9 cellular contexts compared by ENCODE assay signal in genomic region chr2:207734264-207734635, GRCh38. TPM values are rescaled to one million over a fixed set of nuclear protein-coding genes. Genes with fewer than 3 reads are reported as not detected.
DNase-seq lines count a peak whose midpoint lies in the region; ATAC-seq and TF ChIP-seq lines count a peak whose summit lies in the region.
"Had no signal": no experiment of that assay in that cellular context is flagged by ENCODE, and none has a peak within 500 bp of the region (broad histone marks: within the 10 kb centered on the region; RNA-seq: fewer than 3 reads in every experiment).

No MANE protein-coding gene starts in this region.

- no peaks in the 10 kb centered on the region for H3K9me2 ChIP-seq in MM.1S (replicated peaks; ENCODE audit: insufficient read depth, low read length)

- peak; percentile 15 for TF ChIP-seq CTCF in MM.1S (IDR thresholded peaks at IDR 0.05; ENCODE audit: low read length)
- peak; percentile 57 for TF ChIP-seq CTCF in osteocyte (IDR thresholded peaks at IDR 0.05)

- H3F3A ChIP-seq in MM.1S (ENCODE audit: insufficient read depth, low read length): no peaks in the 10 kb centered on the region

- H4K20me1 ChIP-seq in MM.1S (ENCODE audit: insufficient read depth, low read length): no peaks in the 10 kb centered on the region

- no peaks in the 10 kb centered on the region for H3K27me3 Mint-ChIP-seq in osteocyte (ENCODE audit: unreplicated experiment)
- no peaks in the 10 kb centered on the region for H3K27me3 Mint-ChIP-seq in activated T-helper 2 cell treated with anti-CD3 and anti-CD28 coated beads, Interferon-gamma antibody, Interleukin-2, Interleukin-4, amounts not matched to agents 10 μg/mL and 5 μg/mL and 100 μg/mL, durations not matched to agents 14 hours and 24 hours and 36 hours (ENCODE audit: low read depth)
- H3K27me3 Mint-ChIP-seq: IgD-negative memory B cell had no signal

- H3K36me3 ChIP-seq in MM.1S (replicated peaks; ENCODE audit: insufficient read depth, low read length): no peaks in the 10 kb centered on the region

- no peak overlapping the region for H3K9ac ChIP-seq in MM.1S (ENCODE audit: low read length)

- H3K4me1 Mint-ChIP-seq in osteocyte (ENCODE audit: unreplicated experiment): no peaks in the 10 kb centered on the region
- peaks cover 3% of the 10 kb centered on the region for H3K4me1 Mint-ChIP-seq in activated T-helper 2 cell treated with anti-CD3 and anti-CD28 coated beads, Interferon-gamma antibody, Interleukin-2, Interleukin-4, amounts not matched to agents 10 μg/mL and 5 μg/mL and 100 μg/mL, durations not matched to agents 14 hours and 24 hours and 36 hours (ENCODE audit: low read depth)

- ATAC-seq in GM19351 (IDR thresholded peaks at IDR 0.05; ENCODE audit: unreplicated experiment): no peak
- no peak for ATAC-seq in HG02885 (IDR thresholded peaks at IDR 0.05; ENCODE audit: poor library complexity, unreplicated experiment)

- H3K4me3 Mint-ChIP-seq in osteocyte (ENCODE audit: unreplicated experiment): no peak overlapping the region
- H3K4me3 Mint-ChIP-seq in activated T-helper 2 cell treated with anti-CD3 and anti-CD28 coated beads, Interferon-gamma antibody, Interleukin-2, Interleukin-4, amounts not matched to agents 10 μg/mL and 5 μg/mL and 100 μg/mL, durations not matched to agents 14 hours and 24 hours and 36 hours (ENCODE audit: low read depth): no peak overlapping the region
- H3K4me3 Mint-ChIP-seq: IgD-negative memory B cell had no signal

- intact Hi-C loops in activated T-helper 2 cell treated with anti-CD3 and anti-CD28 coated beads, Interferon-gamma antibody, Interleukin-2, Interleukin-4, amounts not matched to agents 10 μg/mL and 5 μg/mL and 100 μg/mL, durations not matched to agents 14 hours and 24 hours and 36 hours (cut with micrococcal nuclease): no loop called here

- peaks cover 3% of the 10 kb centered on the region; the same call in 1 of the 2 replicates for H3K4me1 ChIP-seq in MM.1S (ENCODE audit: low read length)

- no peaks in the 10 kb centered on the region for H3K9me3 Mint-ChIP-seq in osteocyte (ENCODE audit: unreplicated experiment)
- no peaks in the 10 kb centered on the region for H3K9me3 Mint-ChIP-seq in activated T-helper 2 cell treated with anti-CD3 and anti-CD28 coated beads, Interferon-gamma antibody, Interleukin-2, Interleukin-4, amounts not matched to agents 10 μg/mL and 5 μg/mL and 100 μg/mL, durations not matched to agents 14 hours and 24 hours and 36 hours
- H3K9me3 Mint-ChIP-seq: IgD-negative memory B cell had no signal

- peaks cover 6% of the 10 kb centered on the region for H3K36me3 Mint-ChIP-seq in osteocyte (ENCODE audit: unreplicated experiment)
- H3K36me3 Mint-ChIP-seq in activated T-helper 2 cell treated with anti-CD3 and anti-CD28 coated beads, Interferon-gamma antibody, Interleukin-2, Interleukin-4, amounts not matched to agents 10 μg/mL and 5 μg/mL and 100 μg/mL, durations not matched to agents 14 hours and 24 hours and 36 hours (ENCODE audit: low read depth): peaks cover 14% of the 10 kb centered on the region

- no peak overlapping the region for H2AFZ ChIP-seq in MM.1S (ENCODE audit: low read length)

- H3K27me3 ChIP-seq in MM.1S (replicated peaks; ENCODE audit: insufficient read depth, low read length): no peaks in the 10 kb centered on the region

- H3K79me2 ChIP-seq in MM.1S (ENCODE audit: low read length): no peaks in the 10 kb centered on the region

- DNase-seq in GF-D8 (lab: John Stamatoyannopoulos, UW): peak; percentile 36
- no peak for DNase-seq in MM.1S
- peak; percentile 74 for DNase-seq in dermis blood vessel endothelial cell
- no peak for DNase-seq in osteocyte (ENCODE audit: extremely low spot score, unreplicated experiment)
- no peak for DNase-seq in activated CD4-positive, alpha-beta T cell treated with anti-CD3 and anti-CD28 coated beads, Interleukin-2, amount 50 U/mL, for 4 hours
- DNase-seq in activated T-helper 2 cell treated with anti-CD3 and anti-CD28 coated beads, Interferon-gamma antibody, Interleukin-2, Interleukin-4, amounts not matched to agents 10 μg/mL and 5 μg/mL and 100 μg/mL, durations not matched to agents 14 hours and 24 hours and 36 hours (ENCODE audit: low spot score): no peak

- no peak overlapping the region for H3K4me2 ChIP-seq in MM.1S (ENCODE audit: low read depth, low read length)

- H3K27ac Mint-ChIP-seq in osteocyte (ENCODE audit: unreplicated experiment): no peak overlapping the region
- no peak overlapping the region for H3K27ac Mint-ChIP-seq in activated T-helper 2 cell treated with anti-CD3 and anti-CD28 coated beads, Interferon-gamma antibody, Interleukin-2, Interleukin-4, amounts not matched to agents 10 μg/mL and 5 μg/mL and 100 μg/mL, durations not matched to agents 14 hours and 24 hours and 36 hours
- H3K27ac Mint-ChIP-seq: IgD-negative memory B cell had no signal

- no peaks in the 10 kb centered on the region for H3K9me3 ChIP-seq in MM.1S (replicated peaks; ENCODE audit: insufficient read depth, low read length)

- no peak overlapping the region for H3K4me3 ChIP-seq in MM.1S (ENCODE audit: low read length)

- no peak overlapping the region for H3K27ac ChIP-seq in MM.1S (ENCODE audit: low read length)

RNA-seq across cellular contexts. Expression of gene CCNYL1, which starts 22.8 kb away (rescaled TPM):
- 30.3 and 53.9 TPM in 2 replicates for total RNA-seq in dermis blood vessel endothelial cell
- total RNA-seq in osteocyte: 16.0 and 16.8 TPM in 2 replicates
- 6.7 and 8.2 TPM in 2 replicates for total RNA-seq in activated T-helper 2 cell treated with anti-CD3 and anti-CD28 coated beads, Interferon-gamma antibody, Interleukin-2, Interleukin-4, amounts not matched to agents 10 μg/mL and 5 μg/mL and 100 μg/mL, durations not matched to agents 14 hours and 24 hours and 36 hours

RNA-seq across cellular contexts. Expression of gene FZD5, which starts 35.5 kb away (rescaled TPM):
- 5.3 and 5.4 TPM in 2 replicates for total RNA-seq in dermis blood vessel endothelial cell
- 1.8 and 2.1 TPM in 2 replicates for total RNA-seq in osteocyte
- 1.7 TPM in 2 replicates for total RNA-seq in activated T-helper 2 cell treated with anti-CD3 and anti-CD28 coated beads, Interferon-gamma antibody, Interleukin-2, Interleukin-4, amounts not matched to agents 10 μg/mL and 5 μg/mL and 100 μg/mL, durations not matched to agents 14 hours and 24 hours and 36 hours

Comparison
In these comparisons a context has a peak if more than half of its experiments do, and no peak if none do; other contexts are left out.
1. DNase-seq: peak in GF-D8 (single experiment) and dermis blood vessel endothelial cell (single experiment); none in MM.1S (single experiment), osteocyte (single experiment), activated CD4-positive, alpha-beta T cell treated with anti-CD3 and anti-CD28 coated beads, Interleukin-2, amount 50 U/mL, for 4 hours (0 of 2) and activated T-helper 2 cell treated with anti-CD3 and anti-CD28 coated beads, Interferon-gamma antibody, Interleukin-2, Interleukin-4, amounts not matched to agents 10 μg/mL and 5 μg/mL and 100 μg/mL, durations not matched to agents 14 hours and 24 hours and 36 hours (single experiment).